In the genomic region with DNA sequence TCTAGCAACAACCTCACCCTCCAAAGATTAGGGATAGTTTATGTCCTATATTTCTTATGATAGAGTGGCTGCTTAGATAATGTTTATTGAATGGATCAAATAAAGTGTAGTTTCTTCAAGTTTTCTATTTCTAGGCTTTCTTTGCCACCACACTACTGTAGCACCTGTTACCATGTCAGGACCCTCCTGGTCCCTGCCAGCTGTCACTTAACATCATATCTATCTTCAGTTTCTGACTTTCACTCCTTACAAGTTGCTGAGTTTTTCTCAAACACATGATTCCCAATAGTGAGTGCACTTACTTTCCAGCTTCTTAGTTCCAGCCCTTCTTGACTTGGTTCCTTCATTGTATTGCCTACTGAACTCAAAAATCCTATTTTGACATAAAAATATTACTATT, we compare ENCODE assay signal across 34 cellular contexts.
"Had no signal": no experiment of that assay in that cellular context is flagged by ENCODE, and none has a peak within 500 bp of the region (broad histone marks: within the 10 kb centered on the region; RNA-seq: fewer than 3 reads in every experiment).

No MANE protein-coding gene starts in this region.

- H3K27ac ChIP-seq: KMS-11 had no signal

- H3K4me3 ChIP-seq: MG63 had no signal

- H3K27me3 ChIP-seq: MG63 had no signal

- H3K4me2 ChIP-seq: KMS-11 had no signal

- DNase-seq: Karpas-422, Kasumi-1, MG63, MM.1S, MV-4-11, NCI-H1048, NCI-H1092, NCI-H1092 treated with DMSO at 0.1 percent for 48 hours, NCI-H1105, NCI-H1105 treated with DMSO at 0.1 percent for 48 hours, NCI-H1417, NCI-H1417 treated with DMSO at 0.1 percent for 48 hours, NCI-H1436, NCI-H1436 treated with DMSO at 0.1 percent for 48 hours, NCI-H146, NCI-H1694, NCI-H1694 treated with DMSO at 0.1 percent for 48 hours, NCI-H187, NCI-H1930, NCI-H2029, NCI-H2029 treated with DMSO at 0.1 percent for 48 hours, NCI-H2081, NCI-H2081 treated with DMSO at 0.1 percent for 48 hours, NCI-H2107, NCI-H2171, NCI-H2171 treated with DMSO at 0.1 percent for 48 hours, NCI-H2227 treated with DMSO at 0.1 percent for 48 hours, NCI-H226, NCI-H345, NCI-H446, NCI-H446 treated with DMSO at 0.1 percent for 48 hours, NCI-H510A, NCI-H510A treated with DMSO at 0.1 percent for 48 hours had no signal

- H3K9me3 ChIP-seq: MG63 had no signal

- H3K36me3 ChIP-seq: MG63 had no signal

- H3K9ac ChIP-seq: KMS-11 had no signal
